Comparison of ENCODE assay signal across 1 cellular context in the genomic region with DNA sequence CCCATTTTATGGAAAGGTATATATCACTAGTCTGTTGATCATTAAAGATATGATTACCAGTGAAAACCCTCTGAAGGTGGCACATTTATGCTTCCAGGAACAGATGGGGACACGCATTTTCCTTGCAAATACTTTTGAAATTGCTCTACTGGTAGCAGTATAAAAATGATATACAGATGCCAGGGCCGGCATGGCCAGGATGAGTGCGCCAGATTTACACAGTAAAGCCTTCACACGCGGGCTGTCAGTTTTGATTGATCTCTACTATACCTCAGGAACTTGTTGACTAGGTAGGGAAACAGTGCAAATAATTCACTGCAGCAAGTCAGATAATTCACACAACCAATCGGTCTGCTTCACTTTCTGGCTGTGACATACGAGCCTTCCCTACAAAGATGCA.
TF ChIP-seq lines count a peak whose summit lies in the region.

No MANE protein-coding gene starts in this region.

TF ChIP-seq in WTC11, 78 proteins besides CTCF, POLR2A, EP300 and RAD21 (continued from another document):
- TF ChIP-seq, protein P1, sequence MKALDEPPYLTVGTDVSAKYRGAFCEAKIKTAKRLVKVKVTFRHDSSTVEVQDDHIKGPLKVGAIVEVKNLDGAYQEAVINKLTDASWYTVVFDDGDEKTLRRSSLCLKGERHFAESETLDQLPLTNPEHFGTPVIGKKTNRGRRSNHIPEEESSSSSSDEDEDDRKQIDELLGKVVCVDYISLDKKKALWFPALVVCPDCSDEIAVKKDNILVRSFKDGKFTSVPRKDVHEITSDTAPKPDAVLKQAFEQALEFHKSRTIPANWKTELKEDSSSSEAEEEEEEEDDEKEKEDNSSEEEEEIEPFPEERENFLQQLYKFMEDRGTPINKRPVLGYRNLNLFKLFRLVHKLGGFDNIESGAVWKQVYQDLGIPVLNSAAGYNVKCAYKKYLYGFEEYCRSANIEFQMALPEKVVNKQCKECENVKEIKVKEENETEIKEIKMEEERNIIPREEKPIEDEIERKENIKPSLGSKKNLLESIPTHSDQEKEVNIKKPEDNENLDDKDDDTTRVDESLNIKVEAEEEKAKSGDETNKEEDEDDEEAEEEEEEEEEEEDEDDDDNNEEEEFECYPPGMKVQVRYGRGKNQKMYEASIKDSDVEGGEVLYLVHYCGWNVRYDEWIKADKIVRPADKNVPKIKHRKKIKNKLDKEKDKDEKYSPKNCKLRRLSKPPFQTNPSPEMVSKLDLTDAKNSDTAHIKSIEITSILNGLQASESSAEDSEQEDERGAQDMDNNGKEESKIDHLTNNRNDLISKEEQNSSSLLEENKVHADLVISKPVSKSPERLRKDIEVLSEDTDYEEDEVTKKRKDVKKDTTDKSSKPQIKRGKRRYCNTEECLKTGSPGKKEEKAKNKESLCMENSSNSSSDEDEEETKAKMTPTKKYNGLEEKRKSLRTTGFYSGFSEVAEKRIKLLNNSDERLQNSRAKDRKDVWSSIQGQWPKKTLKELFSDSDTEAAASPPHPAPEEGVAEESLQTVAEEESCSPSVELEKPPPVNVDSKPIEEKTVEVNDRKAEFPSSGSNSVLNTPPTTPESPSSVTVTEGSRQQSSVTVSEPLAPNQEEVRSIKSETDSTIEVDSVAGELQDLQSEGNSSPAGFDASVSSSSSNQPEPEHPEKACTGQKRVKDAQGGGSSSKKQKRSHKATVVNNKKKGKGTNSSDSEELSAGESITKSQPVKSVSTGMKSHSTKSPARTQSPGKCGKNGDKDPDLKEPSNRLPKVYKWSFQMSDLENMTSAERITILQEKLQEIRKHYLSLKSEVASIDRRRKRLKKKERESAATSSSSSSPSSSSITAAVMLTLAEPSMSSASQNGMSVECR (CRISPR knock-in tag; IDR thresholded peaks at IDR 0.05; ENCODE audit: borderline replicate concordance), result no peak
- TF ChIP-seq ZNF671 (CRISPR knock-in tag; IDR thresholded peaks at IDR 0.05), result no peak
